Comparison of ENCODE assay signal across 27 cellular contexts in the genomic region with DNA sequence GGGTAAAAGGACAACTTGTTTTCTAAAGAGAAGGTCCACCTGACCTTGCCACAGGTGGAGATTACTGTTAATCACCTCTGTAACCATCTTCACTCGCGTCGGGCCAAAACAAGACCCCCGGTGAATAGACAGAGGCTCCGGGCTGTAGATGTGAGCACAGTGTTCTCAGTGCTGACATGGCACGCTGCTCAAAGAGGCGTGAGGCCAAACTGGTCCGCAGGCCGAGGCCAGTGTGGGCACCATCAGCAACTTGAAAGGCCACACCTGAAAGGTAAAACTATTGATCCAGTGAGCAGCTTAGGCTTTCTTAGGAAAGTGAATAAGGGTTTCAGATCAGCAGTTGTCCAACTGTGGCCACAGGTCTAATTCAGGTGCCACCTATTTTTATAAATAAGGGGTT.
"Had no signal": no experiment of that assay in that cellular context is flagged by ENCODE, and none has a peak within 500 bp of the region (broad histone marks: within the 10 kb centered on the region; RNA-seq: fewer than 3 reads in every experiment).

No MANE protein-coding gene starts in this region.

- H3K9me3 ChIP-seq: neutrophil, ovary, psoas muscle, right lobe of liver, thyroid gland, uterus had no signal

- H3K4me3 ChIP-seq: neural progenitor cell, ovary, psoas muscle, right lobe of liver, sigmoid colon, stomach, thoracic aorta, thyroid gland, tibial nerve, upper lobe of left lung, uterus had no signal

- H3K9ac ChIP-seq: neural progenitor cell, parathyroid adenoma had no signal

- H3K4me1 ChIP-seq: neural progenitor cell, parathyroid adenoma, psoas muscle, right lobe of liver, stomach, tibial nerve, upper lobe of left lung, uterus had no signal

- H3K27me3 ChIP-seq: neural progenitor cell, ovary, right lobe of liver, sigmoid colon, stomach, thyroid gland, tibial nerve, upper lobe of left lung, uterus had no signal

- DNase-seq: naive thymus-derived CD4-positive, alpha-beta T cell; natural killer cell; nucleus accumbens; ovary; posterior cingulate gyrus; psoas muscle; right cardiac atrium; sigmoid colon; small intestine; stimulated activated CD4-positive, alpha-beta T cell treated with anti-CD3 and anti-CD28 coated beads, Interleukin-15, amount 100 ng/mL, for 24 hours; stimulated activated CD4-positive, alpha-beta T cell treated with anti-CD3 and anti-CD28 coated beads, Interleukin-2, amount 100 ng/mL, for 24 hours; stimulated activated CD4-positive, alpha-beta T cell treated with anti-CD3 and anti-CD28 coated beads, Interleukin-2, amount 100 ng/mL, for 48 hours; stimulated activated CD4-positive, alpha-beta T cell treated with anti-CD3 and anti-CD28 coated beads, Interleukin-4, amount 100 ng/mL, for 24 hours; stimulated activated naive B cell treated with anti-CD40 and anti-IgM and Interleukin-4, amounts not matched to agents 10 μg/mL and 1 μg/mL and 100 μg/mL, for 72 hours; stimulated activated naive CD4-positive, alpha-beta T cell treated with Interleukin-2 at 50 U/mL for 16 hours; stomach; thyroid gland; trophoblast cell; upper lobe of left lung; uterus had no signal

- H3K27ac ChIP-seq: neural progenitor cell, neutrophil, ovary, parathyroid adenoma, psoas muscle, right lobe of liver, sigmoid colon, stomach, thoracic aorta, thyroid gland, tibial nerve, upper lobe of left lung, uterus had no signal

- ATAC-seq: naive thymus-derived CD4-positive, alpha-beta T cell; natural killer cell; psoas muscle; right cardiac atrium; right lobe of liver; stimulated activated effector memory CD8-positive, alpha-beta T cell treated with anti-CD3 and anti-CD28 coated beads, Interleukin-12 subunit alpha, Interleukin-12 subunit beta, amount 100 ng/mL, for 72 hours; stimulated activated naive B cell treated with anti-CD40 and anti-IgM and Interleukin-4, amounts not matched to agents 10 μg/mL and 1 μg/mL and 100 μg/mL, for 72 hours had no signal

- H2AFZ ChIP-seq: neural progenitor cell, parathyroid adenoma had no signal

- H3K36me3 ChIP-seq: neural progenitor cell, neutrophil, ovary, right lobe of liver, sigmoid colon, stomach, thoracic aorta, thyroid gland, tibial nerve, upper lobe of left lung, uterus had no signal

- H3K4me2 ChIP-seq: neural progenitor cell had no signal
